In the genomic region with DNA sequence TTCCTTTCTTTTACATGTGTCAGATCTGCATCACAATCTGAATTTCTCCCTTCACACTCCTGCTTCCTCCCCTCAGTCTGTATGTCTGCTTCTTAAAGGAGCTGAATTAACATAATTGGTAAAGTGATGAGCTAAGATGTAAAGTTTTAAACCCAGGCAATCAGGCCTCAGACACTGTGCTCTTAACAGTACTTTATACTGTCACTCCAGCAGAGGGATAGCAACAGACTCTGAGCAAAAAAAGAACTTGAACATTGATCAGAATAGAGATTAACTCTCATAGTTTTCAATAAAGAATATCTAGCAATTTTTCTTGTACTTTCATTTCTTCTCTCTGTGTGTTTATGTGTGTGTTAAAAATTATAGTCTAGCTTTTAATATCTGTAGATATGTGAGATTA, we compare ENCODE assay signal across 1 cellular context.
TF ChIP-seq lines count a peak whose summit lies in the region.

No MANE protein-coding gene starts in this region.

TF ChIP-seq in GM12878, 131 proteins besides CTCF, POLR2A, EP300 and RAD21 (continued from another document):
- TF ChIP-seq, protein P1, sequence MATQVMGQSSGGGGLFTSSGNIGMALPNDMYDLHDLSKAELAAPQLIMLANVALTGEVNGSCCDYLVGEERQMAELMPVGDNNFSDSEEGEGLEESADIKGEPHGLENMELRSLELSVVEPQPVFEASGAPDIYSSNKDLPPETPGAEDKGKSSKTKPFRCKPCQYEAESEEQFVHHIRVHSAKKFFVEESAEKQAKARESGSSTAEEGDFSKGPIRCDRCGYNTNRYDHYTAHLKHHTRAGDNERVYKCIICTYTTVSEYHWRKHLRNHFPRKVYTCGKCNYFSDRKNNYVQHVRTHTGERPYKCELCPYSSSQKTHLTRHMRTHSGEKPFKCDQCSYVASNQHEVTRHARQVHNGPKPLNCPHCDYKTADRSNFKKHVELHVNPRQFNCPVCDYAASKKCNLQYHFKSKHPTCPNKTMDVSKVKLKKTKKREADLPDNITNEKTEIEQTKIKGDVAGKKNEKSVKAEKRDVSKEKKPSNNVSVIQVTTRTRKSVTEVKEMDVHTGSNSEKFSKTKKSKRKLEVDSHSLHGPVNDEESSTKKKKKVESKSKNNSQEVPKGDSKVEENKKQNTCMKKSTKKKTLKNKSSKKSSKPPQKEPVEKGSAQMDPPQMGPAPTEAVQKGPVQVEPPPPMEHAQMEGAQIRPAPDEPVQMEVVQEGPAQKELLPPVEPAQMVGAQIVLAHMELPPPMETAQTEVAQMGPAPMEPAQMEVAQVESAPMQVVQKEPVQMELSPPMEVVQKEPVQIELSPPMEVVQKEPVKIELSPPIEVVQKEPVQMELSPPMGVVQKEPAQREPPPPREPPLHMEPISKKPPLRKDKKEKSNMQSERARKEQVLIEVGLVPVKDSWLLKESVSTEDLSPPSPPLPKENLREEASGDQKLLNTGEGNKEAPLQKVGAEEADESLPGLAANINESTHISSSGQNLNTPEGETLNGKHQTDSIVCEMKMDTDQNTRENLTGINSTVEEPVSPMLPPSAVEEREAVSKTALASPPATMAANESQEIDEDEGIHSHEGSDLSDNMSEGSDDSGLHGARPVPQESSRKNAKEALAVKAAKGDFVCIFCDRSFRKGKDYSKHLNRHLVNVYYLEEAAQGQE (IDR thresholded peaks at IDR 0.05; ENCODE audit: low read depth, low read length) = no peak
- TF ChIP-seq TARDBP (IDR thresholded peaks at IDR 0.05; ENCODE audit: borderline replicate concordance) = no peak
- TF ChIP-seq, protein P2, sequence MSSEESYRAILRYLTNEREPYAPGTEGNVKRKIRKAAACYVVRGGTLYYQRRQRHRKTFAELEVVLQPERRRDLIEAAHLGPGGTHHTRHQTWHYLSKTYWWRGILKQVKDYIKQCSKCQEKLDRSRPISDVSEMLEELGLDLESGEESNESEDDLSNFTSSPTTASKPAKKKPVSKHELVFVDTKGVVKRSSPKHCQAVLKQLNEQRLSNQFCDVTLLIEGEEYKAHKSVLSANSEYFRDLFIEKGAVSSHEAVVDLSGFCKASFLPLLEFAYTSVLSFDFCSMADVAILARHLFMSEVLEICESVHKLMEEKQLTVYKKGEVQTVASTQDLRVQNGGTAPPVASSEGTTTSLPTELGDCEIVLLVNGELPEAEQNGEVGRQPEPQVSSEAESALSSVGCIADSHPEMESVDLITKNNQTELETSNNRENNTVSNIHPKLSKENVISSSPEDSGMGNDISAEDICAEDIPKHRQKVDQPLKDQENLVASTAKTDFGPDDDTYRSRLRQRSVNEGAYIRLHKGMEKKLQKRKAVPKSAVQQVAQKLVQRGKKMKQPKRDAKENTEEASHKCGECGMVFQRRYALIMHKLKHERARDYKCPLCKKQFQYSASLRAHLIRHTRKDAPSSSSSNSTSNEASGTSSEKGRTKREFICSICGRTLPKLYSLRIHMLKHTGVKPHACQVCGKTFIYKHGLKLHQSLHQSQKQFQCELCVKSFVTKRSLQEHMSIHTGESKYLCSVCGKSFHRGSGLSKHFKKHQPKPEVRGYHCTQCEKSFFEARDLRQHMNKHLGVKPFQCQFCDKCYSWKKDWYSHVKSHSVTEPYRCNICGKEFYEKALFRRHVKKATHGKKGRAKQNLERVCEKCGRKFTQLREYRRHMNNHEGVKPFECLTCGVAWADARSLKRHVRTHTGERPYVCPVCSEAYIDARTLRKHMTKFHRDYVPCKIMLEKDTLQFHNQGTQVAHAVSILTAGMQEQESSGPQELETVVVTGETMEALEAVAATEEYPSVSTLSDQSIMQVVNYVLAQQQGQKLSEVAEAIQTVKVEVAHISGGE (CRISPR knock-in tag; IDR thresholded peaks at IDR 0.05) = no peak
- TF ChIP-seq NR2C2 (IDR thresholded peaks at IDR 0.05; ENCODE audit: borderline replicate concordance, control insufficient read depth, insufficient read length, low read depth) = no peak
- TF ChIP-seq DPF2 (IDR thresholded peaks at IDR 0.05) = no peak
- no peak for TF ChIP-seq IKZF1 (conservative IDR thresholded peaks at IDR 0.05)
- TF ChIP-seq, protein P3, sequence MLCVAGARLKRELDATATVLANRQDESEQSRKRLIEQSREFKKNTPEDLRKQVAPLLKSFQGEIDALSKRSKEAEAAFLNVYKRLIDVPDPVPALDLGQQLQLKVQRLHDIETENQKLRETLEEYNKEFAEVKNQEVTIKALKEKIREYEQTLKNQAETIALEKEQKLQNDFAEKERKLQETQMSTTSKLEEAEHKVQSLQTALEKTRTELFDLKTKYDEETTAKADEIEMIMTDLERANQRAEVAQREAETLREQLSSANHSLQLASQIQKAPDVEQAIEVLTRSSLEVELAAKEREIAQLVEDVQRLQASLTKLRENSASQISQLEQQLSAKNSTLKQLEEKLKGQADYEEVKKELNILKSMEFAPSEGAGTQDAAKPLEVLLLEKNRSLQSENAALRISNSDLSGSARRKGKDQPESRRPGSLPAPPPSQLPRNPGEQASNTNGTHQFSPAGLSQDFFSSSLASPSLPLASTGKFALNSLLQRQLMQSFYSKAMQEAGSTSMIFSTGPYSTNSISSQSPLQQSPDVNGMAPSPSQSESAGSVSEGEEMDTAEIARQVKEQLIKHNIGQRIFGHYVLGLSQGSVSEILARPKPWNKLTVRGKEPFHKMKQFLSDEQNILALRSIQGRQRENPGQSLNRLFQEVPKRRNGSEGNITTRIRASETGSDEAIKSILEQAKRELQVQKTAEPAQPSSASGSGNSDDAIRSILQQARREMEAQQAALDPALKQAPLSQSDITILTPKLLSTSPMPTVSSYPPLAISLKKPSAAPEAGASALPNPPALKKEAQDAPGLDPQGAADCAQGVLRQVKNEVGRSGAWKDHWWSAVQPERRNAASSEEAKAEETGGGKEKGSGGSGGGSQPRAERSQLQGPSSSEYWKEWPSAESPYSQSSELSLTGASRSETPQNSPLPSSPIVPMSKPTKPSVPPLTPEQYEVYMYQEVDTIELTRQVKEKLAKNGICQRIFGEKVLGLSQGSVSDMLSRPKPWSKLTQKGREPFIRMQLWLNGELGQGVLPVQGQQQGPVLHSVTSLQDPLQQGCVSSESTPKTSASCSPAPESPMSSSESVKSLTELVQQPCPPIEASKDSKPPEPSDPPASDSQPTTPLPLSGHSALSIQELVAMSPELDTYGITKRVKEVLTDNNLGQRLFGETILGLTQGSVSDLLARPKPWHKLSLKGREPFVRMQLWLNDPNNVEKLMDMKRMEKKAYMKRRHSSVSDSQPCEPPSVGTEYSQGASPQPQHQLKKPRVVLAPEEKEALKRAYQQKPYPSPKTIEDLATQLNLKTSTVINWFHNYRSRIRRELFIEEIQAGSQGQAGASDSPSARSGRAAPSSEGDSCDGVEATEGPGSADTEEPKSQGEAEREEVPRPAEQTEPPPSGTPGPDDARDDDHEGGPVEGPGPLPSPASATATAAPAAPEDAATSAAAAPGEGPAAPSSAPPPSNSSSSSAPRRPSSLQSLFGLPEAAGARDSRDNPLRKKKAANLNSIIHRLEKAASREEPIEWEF (IDR thresholded peaks at IDR 0.05; ENCODE audit: insufficient replicate concordance, low read depth, low read length) = no peak
- no peak for TF ChIP-seq MEF2B (IDR thresholded peaks at IDR 0.05; ENCODE audit: partially characterized antibody, poor library complexity, severe bottlenecking)
- TF ChIP-seq KLF5 (IDR thresholded peaks at IDR 0.05; ENCODE audit: partially characterized antibody) = no peak
- TF ChIP-seq RUNX3 (IDR thresholded peaks at IDR 0.05; ENCODE audit: low read length) = no peak
- no peak for TF ChIP-seq EGR1 (IDR thresholded peaks at IDR 0.05; ENCODE audit: borderline replicate concordance in 1 of 2, low read depth in 2 of 2, low read length in 2 of 2)
- no peak for TF ChIP-seq ZNF384 (IDR thresholded peaks at IDR 0.05; ENCODE audit: borderline replicate concordance, low read depth, low read length)
